Comparison of ENCODE assay signal across 8 cellular contexts in genomic region chr9:97386733-97387503, GRCh38. TPM values are rescaled to one million over a fixed set of nuclear protein-coding genes. Genes with fewer than 3 reads are reported as not detected.
A peak's percentile ranks its signal among the peaks of the same experiment; 100 is the strongest.
DNase-seq lines count a peak whose midpoint lies in the region; ATAC-seq and TF ChIP-seq lines count a peak whose summit lies in the region.

No MANE protein-coding gene starts in this region.

- TF ChIP-seq CTCF in OCI-LY3 (IDR thresholded peaks at IDR 0.05; ENCODE audit: low read depth, low read length) (peak; percentile 96), fibroblast of mammary gland (conservative IDR thresholded peaks at IDR 0.05; ENCODE audit: control insufficient read depth, insufficient read depth, low read depth, low read length) (peak; percentile 96), natural killer cell (IDR thresholded peaks at IDR 0.05) (peak; percentile 98)

- H4K20me1 ChIP-seq in OCI-LY3 (ENCODE audit: insufficient read depth, low read length): no peaks in the 10 kb centered on the region

- H3K9me3 ChIP-seq in OCI-LY3 (ENCODE audit: insufficient read depth, low read length): no peaks in the 10 kb centered on the region

- peak overlapping the region in 1 of 2 donors; percentile 54 for H3K27ac Mint-ChIP-seq in natural killer cell

- H3K27me3 ChIP-seq in OCI-LY3 (ENCODE audit: low read depth, low read length): no peaks in the 10 kb centered on the region

- H3K4me2 ChIP-seq in OCI-LY3 (ENCODE audit: low read length): peak overlapping the region; percentile 95

- H3K4me3 ChIP-seq in OCI-LY3 (ENCODE audit: low read length) (peak overlapping the region; percentile 77), fibroblast of mammary gland (ENCODE audit: control insufficient read depth, low read depth, low read length) (no peak overlapping the region)

- H3K36me3 Mint-ChIP-seq in activated T-cell treated with anti-CD3 and anti-CD28 coated beads, Interleukin-2, amount 50 U/mL, for 4 hours (ENCODE audit: insufficient read depth): no peaks in the 10 kb centered on the region
- H3K36me3 Mint-ChIP-seq in natural killer cell: no peaks in the 10 kb centered on the region

- peaks cover 14% of the 10 kb centered on the region for H3K4me1 Mint-ChIP-seq in activated T-cell treated with anti-CD3 and anti-CD28 coated beads, Interleukin-2, amount 50 U/mL, for 4 hours (ENCODE audit: low read depth)
- peaks cover 0 to 17% of the 10 kb centered on the region in 2 donors for H3K4me1 Mint-ChIP-seq in natural killer cell

- H3K9me3 Mint-ChIP-seq in activated T-cell treated with anti-CD3 and anti-CD28 coated beads, Interleukin-2, amount 50 U/mL, for 4 hours: no peaks in the 10 kb centered on the region
- H3K9me3 Mint-ChIP-seq in natural killer cell: no peaks in the 10 kb centered on the region

- H3K4me3 Mint-ChIP-seq in activated T-cell treated with anti-CD3 and anti-CD28 coated beads, Interleukin-2, amount 50 U/mL, for 4 hours: no peak overlapping the region
- no peak overlapping the region for H3K4me3 Mint-ChIP-seq in natural killer cell

- peak; percentile 52 to 56 for ATAC-seq in activated T-cell treated with anti-CD3 and anti-CD28 coated beads, Interleukin-2, amount 50 U/mL, for 4 hours
- peak; percentile 71 to 83 (median 78) for ATAC-seq in natural killer cell

- peak overlapping the region; percentile 42; the same call in 1 of the 2 replicates for H2AFZ ChIP-seq in OCI-LY3 (ENCODE audit: low read depth, low read length)

- H3K79me2 ChIP-seq in OCI-LY3 (ENCODE audit: low read length): no peaks in the 10 kb centered on the region

- intact Hi-C loops in natural killer cell (cut with micrococcal nuclease): no loop called here

- H3K9ac ChIP-seq in OCI-LY3 (ENCODE audit: low read length): peak overlapping the region; percentile 88; the same call in 1 of the 2 replicates

- H3K36me3 ChIP-seq in OCI-LY3 (replicated peaks; ENCODE audit: low read depth, low read length): no peaks in the 10 kb centered on the region

- H3K27me3 Mint-ChIP-seq in activated T-cell treated with anti-CD3 and anti-CD28 coated beads, Interleukin-2, amount 50 U/mL, for 4 hours (ENCODE audit: low read depth): peaks cover 17% of the 10 kb centered on the region
- peaks cover 6 to 12% of the 10 kb centered on the region in 2 donors for H3K27me3 Mint-ChIP-seq in natural killer cell (ENCODE audit: low read depth in 2 of 2)

- 0 out of 2 replicates have a peak overlapping the region, but pooled peaks have one; percentile 92 for H3K27ac ChIP-seq in OCI-LY3 (ENCODE audit: low read length)

- H3K4me1 ChIP-seq in OCI-LY3 (ENCODE audit: low read length): peaks cover 64% of the 10 kb centered on the region

- DNase-seq in DMS53 (lab: John Stamatoyannopoulos, UW) (peak; percentile 81), HPDE6-E6E7 (ENCODE audit: extremely low spot score) (peak; percentile 59), fibroblast of mammary gland (ENCODE audit: low read depth) (peak; percentile 54), natural killer cell (peak; percentile 71), cerebellar nuclear complex (lab: John Stamatoyannopoulos, UW) (no peak)
- peak; percentile 69 for DNase-seq in activated T-cell treated with anti-CD3 and anti-CD28 coated beads, Interleukin-2, amount 50 U/mL, for 4 hours
- peak; percentile 29 to 65 (median 58) for DNase-seq in stimulated activated naive CD4-positive, alpha-beta T cell (lab: John Stamatoyannopoulos, UW)

RNA-seq across cellular contexts. Expression of gene TDRD7, which starts 25.0 kb away (rescaled TPM):
- total RNA-seq in activated T-cell treated with anti-CD3 and anti-CD28 coated beads, Interleukin-2, amount 50 U/mL, for 4 hours: 1 to 10 TPM; 2.7 to 4.1 (median 2.8) TPM
- total RNA-seq in natural killer cell: 10 to 100 TPM in 2 of 3 donors, 1 to 10 TPM in 1; 9.8 to 16.4 (median 16.3) TPM

Comparison
In these comparisons a context has a peak if more than half of its experiments do, and no peak if none do; other contexts are left out.
1. DNase-seq: peak in DMS53 (single experiment), HPDE6-E6E7 (single experiment), activated T-cell treated with anti-CD3 and anti-CD28 coated beads, Interleukin-2, amount 50 U/mL, for 4 hours (single experiment), fibroblast of mammary gland (single experiment), natural killer cell (single experiment) and stimulated activated naive CD4-positive, alpha-beta T cell (6 of 6); none in cerebellar nuclear complex (0 of 2).
2. Peak in every context shown above with its lines, with median percentiles within 50 percentile points of each other: CTCF ChIP-seq.